In genomic region chr1:215844266-215844665, GRCh38 we compare ENCODE assay signal across 30 cellular contexts.
"Had no signal": no experiment of that assay in that cellular context is flagged by ENCODE, and none has a peak within 500 bp of the region (broad histone marks: within the 10 kb centered on the region; RNA-seq: fewer than 3 reads in every experiment).

No MANE protein-coding gene starts in this region.

- H3K4me1 ChIP-seq: breast epithelium, gastrocnemius medialis, neural progenitor cell, parathyroid adenoma, psoas muscle, sigmoid colon, suprapubic skin, tibial artery had no signal

- H3K4me3 Mint-ChIP-seq: activated B cell treated with CpG ODN at 0.5 μM for 24 hours; activated CD8-positive, alpha-beta T cell treated with anti-CD3 and anti-CD28 coated beads for 36 hours; activated T-cell treated with anti-CD3 and anti-CD28 coated beads, Interleukin-2, amount 50 U/mL, for 4 hours; activated T-helper 17 cell treated with anti-CD3 and anti-CD28 coated beads, Interleukin-2, amount 50 U/mL, for 72 hours; central memory CD8-positive, alpha-beta T cell; mesothelial cell of epicardium; naive thymus-derived CD4-positive, alpha-beta T cell; neural progenitor cell; stimulated activated naive B cell treated with anti-CD40 and anti-IgM and Interleukin-4, amounts not matched to agents 10 μg/mL and 1 μg/mL and 100 μg/mL, for 72 hours had no signal

- H3K4me2 ChIP-seq: neural progenitor cell had no signal

- H3K9ac ChIP-seq: neural progenitor cell, parathyroid adenoma had no signal

- H3K36me3 Mint-ChIP-seq: mesothelial cell of epicardium; naive thymus-derived CD4-positive, alpha-beta T cell; neural progenitor cell; stimulated activated naive B cell treated with anti-CD40 and anti-IgM and Interleukin-4, amounts not matched to agents 10 μg/mL and 1 μg/mL and 100 μg/mL, for 72 hours had no signal

- H3K27me3 ChIP-seq: breast epithelium, gastrocnemius medialis, neural progenitor cell, sigmoid colon, suprapubic skin, tibial artery had no signal

- DNase-seq: activated B cell treated with CpG ODN at 0.5 μM for 24 hours; activated CD4-positive, alpha-beta T cell treated with anti-CD3 and anti-CD28 coated beads, Interleukin-2, amount 50 U/mL, for 1 hour; activated CD8-positive, alpha-beta T cell treated with anti-CD3 and anti-CD28 coated beads for 36 hours; activated gamma-delta T cell treated with Interleukin-2 at 50 U/mL for 16 hours; activated naive CD4-positive, alpha-beta T cell treated with anti-CD3 and anti-CD28 coated beads, Interleukin-2, amount 50 U/mL, for 16 hours; activated T-cell treated with anti-CD3 and anti-CD28 coated beads, Interleukin-2, amount 50 U/mL, for 4 hours; amygdala; dermis blood vessel endothelial cell; effector CD4-positive, alpha-beta T cell; gastrocnemius medialis; hippocampal formation; left cardiac atrium; mammary epithelial cell; naive thymus-derived CD4-positive, alpha-beta T cell; occipital lobe; psoas muscle; sigmoid colon; small intestine; stimulated activated CD4-positive, alpha-beta T cell treated with anti-CD3 and anti-CD28 coated beads, Interleukin-1b, Interleukin-23, amount 100 ng/mL, for 48 hours; stimulated activated naive B cell treated with anti-CD40 and anti-IgM and Interleukin-4, amounts not matched to agents 10 μg/mL and 1 μg/mL and 100 μg/mL, for 72 hours; T-helper 2 cell; tibial artery had no signal

- H3K27me3 Mint-ChIP-seq: activated B cell treated with CpG ODN at 0.5 μM for 24 hours; activated CD8-positive, alpha-beta T cell treated with anti-CD3 and anti-CD28 coated beads for 36 hours; activated T-helper 17 cell treated with anti-CD3 and anti-CD28 coated beads, Interleukin-2, amount 50 U/mL, for 72 hours; central memory CD8-positive, alpha-beta T cell; naive thymus-derived CD4-positive, alpha-beta T cell; stimulated activated naive B cell treated with anti-CD40 and anti-IgM and Interleukin-4, amounts not matched to agents 10 μg/mL and 1 μg/mL and 100 μg/mL, for 72 hours had no signal

- H2AFZ ChIP-seq: neural progenitor cell, parathyroid adenoma had no signal

- H3K4me3 ChIP-seq: breast epithelium, gastrocnemius medialis, neural progenitor cell, psoas muscle, sigmoid colon, suprapubic skin, tibial artery had no signal

- H3K4me1 Mint-ChIP-seq: activated B cell treated with CpG ODN at 0.5 μM for 24 hours; activated T-helper 17 cell treated with anti-CD3 and anti-CD28 coated beads, Interleukin-2, amount 50 U/mL, for 72 hours; central memory CD8-positive, alpha-beta T cell; mesothelial cell of epicardium; naive thymus-derived CD4-positive, alpha-beta T cell; neural progenitor cell; stimulated activated naive B cell treated with anti-CD40 and anti-IgM and Interleukin-4, amounts not matched to agents 10 μg/mL and 1 μg/mL and 100 μg/mL, for 72 hours had no signal

- H3K27ac Mint-ChIP-seq: activated B cell treated with CpG ODN at 0.5 μM for 24 hours; activated CD8-positive, alpha-beta T cell treated with anti-CD3 and anti-CD28 coated beads for 36 hours; activated T-helper 17 cell treated with anti-CD3 and anti-CD28 coated beads, Interleukin-2, amount 50 U/mL, for 72 hours; mesothelial cell of epicardium; naive thymus-derived CD4-positive, alpha-beta T cell; neural progenitor cell; stimulated activated naive B cell treated with anti-CD40 and anti-IgM and Interleukin-4, amounts not matched to agents 10 μg/mL and 1 μg/mL and 100 μg/mL, for 72 hours had no signal

- H3K36me3 ChIP-seq: breast epithelium, gastrocnemius medialis, neural progenitor cell, sigmoid colon, suprapubic skin, tibial artery had no signal

- H3K9me3 ChIP-seq: gastrocnemius medialis, suprapubic skin, tibial artery had no signal

- H3K79me2 ChIP-seq: parathyroid adenoma had no signal

- H3K27ac ChIP-seq: breast epithelium, epithelial cell of prostate, gastrocnemius medialis, neural progenitor cell, parathyroid adenoma, psoas muscle, sigmoid colon, suprapubic skin, tibial artery had no signal
